In the genomic region with DNA sequence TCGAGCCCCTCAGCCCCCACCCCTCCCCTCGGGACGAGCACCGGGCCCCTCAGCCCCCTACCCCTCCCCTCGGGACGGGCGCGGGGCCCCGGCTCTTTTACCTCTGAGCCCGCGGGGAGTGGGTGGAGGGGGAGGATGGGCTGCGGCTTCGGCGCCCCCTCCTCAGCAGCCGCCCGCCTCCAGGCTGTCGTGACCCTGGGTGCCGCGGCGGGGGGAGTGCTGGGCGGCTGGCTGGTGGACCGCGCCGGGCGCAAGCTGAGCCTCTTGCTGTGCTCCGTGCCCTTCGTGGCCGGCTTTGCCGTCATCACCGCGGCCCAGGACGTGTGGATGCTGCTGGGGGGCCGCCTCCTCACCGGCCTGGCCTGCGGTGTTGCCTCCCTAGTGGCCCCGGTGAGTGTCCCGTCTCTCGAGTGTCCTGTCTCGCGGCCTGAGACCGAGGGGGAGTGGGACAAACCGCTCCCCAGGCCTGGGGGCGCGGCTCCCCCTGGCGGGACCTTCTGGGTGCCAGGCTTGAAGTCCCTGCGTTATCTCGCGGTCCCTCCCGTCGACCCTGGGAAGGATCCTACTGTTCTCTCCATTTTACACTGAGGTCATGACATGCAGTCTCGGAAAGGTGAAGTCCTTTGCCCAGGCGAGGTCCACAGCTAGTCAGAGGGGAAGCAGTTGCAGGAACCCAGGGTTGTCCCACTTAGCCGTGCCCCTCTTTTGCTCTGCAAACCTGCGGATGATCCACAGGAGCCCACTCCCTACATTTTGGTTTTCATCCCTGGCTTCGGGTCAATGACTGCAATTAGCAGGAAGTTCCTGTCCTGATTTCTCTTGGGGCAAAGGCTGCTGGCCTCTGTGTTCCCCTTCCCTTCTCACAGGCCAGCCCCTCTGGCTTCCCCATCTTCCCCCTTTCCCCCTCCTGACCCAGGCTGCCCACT, we compare ENCODE assay signal across 1 cellular context.
A peak's percentile ranks its signal among the peaks of the same experiment; 100 is the strongest.
TF ChIP-seq lines count a peak whose summit lies in the region.

No MANE protein-coding gene starts in this region.

TF ChIP-seq in HepG2, 621 proteins besides CTCF, POLR2A, EP300 and RAD21 (continued from another document and continues in another):
- TF ChIP-seq, protein P1, sequence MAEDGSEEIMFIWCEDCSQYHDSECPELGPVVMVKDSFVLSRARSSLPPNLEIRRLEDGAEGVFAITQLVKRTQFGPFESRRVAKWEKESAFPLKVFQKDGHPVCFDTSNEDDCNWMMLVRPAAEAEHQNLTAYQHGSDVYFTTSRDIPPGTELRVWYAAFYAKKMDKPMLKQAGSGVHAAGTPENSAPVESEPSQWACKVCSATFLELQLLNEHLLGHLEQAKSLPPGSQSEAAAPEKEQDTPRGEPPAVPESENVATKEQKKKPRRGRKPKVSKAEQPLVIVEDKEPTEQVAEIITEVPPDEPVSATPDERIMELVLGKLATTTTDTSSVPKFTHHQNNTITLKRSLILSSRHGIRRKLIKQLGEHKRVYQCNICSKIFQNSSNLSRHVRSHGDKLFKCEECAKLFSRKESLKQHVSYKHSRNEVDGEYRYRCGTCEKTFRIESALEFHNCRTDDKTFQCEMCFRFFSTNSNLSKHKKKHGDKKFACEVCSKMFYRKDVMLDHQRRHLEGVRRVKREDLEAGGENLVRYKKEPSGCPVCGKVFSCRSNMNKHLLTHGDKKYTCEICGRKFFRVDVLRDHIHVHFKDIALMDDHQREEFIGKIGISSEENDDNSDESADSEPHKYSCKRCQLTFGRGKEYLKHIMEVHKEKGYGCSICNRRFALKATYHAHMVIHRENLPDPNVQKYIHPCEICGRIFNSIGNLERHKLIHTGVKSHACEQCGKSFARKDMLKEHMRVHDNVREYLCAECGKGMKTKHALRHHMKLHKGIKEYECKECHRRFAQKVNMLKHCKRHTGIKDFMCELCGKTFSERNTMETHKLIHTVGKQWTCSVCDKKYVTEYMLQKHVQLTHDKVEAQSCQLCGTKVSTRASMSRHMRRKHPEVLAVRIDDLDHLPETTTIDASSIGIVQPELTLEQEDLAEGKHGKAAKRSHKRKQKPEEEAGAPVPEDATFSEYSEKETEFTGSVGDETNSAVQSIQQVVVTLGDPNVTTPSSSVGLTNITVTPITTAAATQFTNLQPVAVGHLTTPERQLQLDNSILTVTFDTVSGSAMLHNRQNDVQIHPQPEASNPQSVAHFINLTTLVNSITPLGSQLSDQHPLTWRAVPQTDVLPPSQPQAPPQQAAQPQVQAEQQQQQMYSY (CRISPR knock-in tag; IDR thresholded peaks at IDR 0.05) = no peak
- TF ChIP-seq ZNF607 (CRISPR knock-in tag; IDR thresholded peaks at IDR 0.05; ENCODE audit: borderline replicate concordance) (0 out of 2 replicates have a peak, but pooled peaks have one; percentile 62), SIN3A (IDR thresholded peaks at IDR 0.05; ENCODE audit: borderline replicate concordance, low read depth, low read length) (peak; percentile 44; the same call in 1 of the 2 replicates), SSRP1 (CRISPR knock-in tag; IDR thresholded peaks at IDR 0.05) (peak; percentile 76; the same call in 1 of the 2 replicates), ZMYM4 (CRISPR knock-in tag; IDR thresholded peaks at IDR 0.05) (peak; percentile 52; the same call in 1 of the 2 replicates), NFE2 (CRISPR knock-in tag; IDR thresholded peaks at IDR 0.05) (no peak; the same call in 1 of the 2 replicates), PAX8 (CRISPR knock-in tag; IDR thresholded peaks at IDR 0.05; ENCODE audit: borderline replicate concordance) (0 out of 2 replicates have a peak, but pooled peaks have one; percentile 37), KLF6 (CRISPR knock-in tag; IDR thresholded peaks at IDR 0.05) (0 out of 2 replicates have a peak, but pooled peaks have one; percentile 41), ZKSCAN8 (CRISPR knock-in tag; IDR thresholded peaks at IDR 0.05; ENCODE audit: borderline replicate concordance) (0 out of 2 replicates have a peak, but pooled peaks have one; percentile 19), KLF16 (CRISPR knock-in tag; IDR thresholded peaks at IDR 0.05) (no peak), TBX2 (CRISPR knock-in tag; IDR thresholded peaks at IDR 0.05; ENCODE audit: borderline replicate concordance) (peak; percentile 20; the same call in 1 of the 2 replicates), RXRB (CRISPR knock-in tag; IDR thresholded peaks at IDR 0.05; ENCODE audit: borderline replicate concordance) (peak; percentile 49; the same call in 1 of the 2 replicates), FOXA3 (CRISPR knock-in tag; IDR thresholded peaks at IDR 0.05) (0 out of 2 replicates have a peak, but pooled peaks have one; percentile 41), HNRNPH1 (optimal IDR thresholded peaks at IDR 0.05; ENCODE audit: low read depth, low read length) (no peak), SP4 (CRISPR knock-in tag; IDR thresholded peaks at IDR 0.05) (0 out of 2 replicates have a peak, but pooled peaks have one; percentile 24), ETV5 (CRISPR knock-in tag; IDR thresholded peaks at IDR 0.05; ENCODE audit: borderline replicate concordance) (0 out of 2 replicates have a peak, but pooled peaks have one; percentile 7), MATR3 (CRISPR knock-in tag; IDR thresholded peaks at IDR 0.05) (no peak), BORCS8-MEF2B (CRISPR knock-in tag; IDR thresholded peaks at IDR 0.05) (no peak), AKAP8 (CRISPR knock-in tag; IDR thresholded peaks at IDR 0.05) (no peak), FOXC1 (CRISPR knock-in tag; IDR thresholded peaks at IDR 0.05; ENCODE audit: borderline replicate concordance) (0 out of 2 replicates have a peak, but pooled peaks have one; percentile 63), GATAD1 (CRISPR knock-in tag; IDR thresholded peaks at IDR 0.05) (peak; percentile 32; the same call in 1 of the 2 replicates), SAP130 (CRISPR knock-in tag; IDR thresholded peaks at IDR 0.05; ENCODE audit: low read depth) (peak; percentile 78), LCORL (IDR thresholded peaks at IDR 0.05) (no peak), LCORL (CRISPR knock-in tag; IDR thresholded peaks at IDR 0.05) (peak; percentile 56)
- TF ChIP-seq, protein P2, sequence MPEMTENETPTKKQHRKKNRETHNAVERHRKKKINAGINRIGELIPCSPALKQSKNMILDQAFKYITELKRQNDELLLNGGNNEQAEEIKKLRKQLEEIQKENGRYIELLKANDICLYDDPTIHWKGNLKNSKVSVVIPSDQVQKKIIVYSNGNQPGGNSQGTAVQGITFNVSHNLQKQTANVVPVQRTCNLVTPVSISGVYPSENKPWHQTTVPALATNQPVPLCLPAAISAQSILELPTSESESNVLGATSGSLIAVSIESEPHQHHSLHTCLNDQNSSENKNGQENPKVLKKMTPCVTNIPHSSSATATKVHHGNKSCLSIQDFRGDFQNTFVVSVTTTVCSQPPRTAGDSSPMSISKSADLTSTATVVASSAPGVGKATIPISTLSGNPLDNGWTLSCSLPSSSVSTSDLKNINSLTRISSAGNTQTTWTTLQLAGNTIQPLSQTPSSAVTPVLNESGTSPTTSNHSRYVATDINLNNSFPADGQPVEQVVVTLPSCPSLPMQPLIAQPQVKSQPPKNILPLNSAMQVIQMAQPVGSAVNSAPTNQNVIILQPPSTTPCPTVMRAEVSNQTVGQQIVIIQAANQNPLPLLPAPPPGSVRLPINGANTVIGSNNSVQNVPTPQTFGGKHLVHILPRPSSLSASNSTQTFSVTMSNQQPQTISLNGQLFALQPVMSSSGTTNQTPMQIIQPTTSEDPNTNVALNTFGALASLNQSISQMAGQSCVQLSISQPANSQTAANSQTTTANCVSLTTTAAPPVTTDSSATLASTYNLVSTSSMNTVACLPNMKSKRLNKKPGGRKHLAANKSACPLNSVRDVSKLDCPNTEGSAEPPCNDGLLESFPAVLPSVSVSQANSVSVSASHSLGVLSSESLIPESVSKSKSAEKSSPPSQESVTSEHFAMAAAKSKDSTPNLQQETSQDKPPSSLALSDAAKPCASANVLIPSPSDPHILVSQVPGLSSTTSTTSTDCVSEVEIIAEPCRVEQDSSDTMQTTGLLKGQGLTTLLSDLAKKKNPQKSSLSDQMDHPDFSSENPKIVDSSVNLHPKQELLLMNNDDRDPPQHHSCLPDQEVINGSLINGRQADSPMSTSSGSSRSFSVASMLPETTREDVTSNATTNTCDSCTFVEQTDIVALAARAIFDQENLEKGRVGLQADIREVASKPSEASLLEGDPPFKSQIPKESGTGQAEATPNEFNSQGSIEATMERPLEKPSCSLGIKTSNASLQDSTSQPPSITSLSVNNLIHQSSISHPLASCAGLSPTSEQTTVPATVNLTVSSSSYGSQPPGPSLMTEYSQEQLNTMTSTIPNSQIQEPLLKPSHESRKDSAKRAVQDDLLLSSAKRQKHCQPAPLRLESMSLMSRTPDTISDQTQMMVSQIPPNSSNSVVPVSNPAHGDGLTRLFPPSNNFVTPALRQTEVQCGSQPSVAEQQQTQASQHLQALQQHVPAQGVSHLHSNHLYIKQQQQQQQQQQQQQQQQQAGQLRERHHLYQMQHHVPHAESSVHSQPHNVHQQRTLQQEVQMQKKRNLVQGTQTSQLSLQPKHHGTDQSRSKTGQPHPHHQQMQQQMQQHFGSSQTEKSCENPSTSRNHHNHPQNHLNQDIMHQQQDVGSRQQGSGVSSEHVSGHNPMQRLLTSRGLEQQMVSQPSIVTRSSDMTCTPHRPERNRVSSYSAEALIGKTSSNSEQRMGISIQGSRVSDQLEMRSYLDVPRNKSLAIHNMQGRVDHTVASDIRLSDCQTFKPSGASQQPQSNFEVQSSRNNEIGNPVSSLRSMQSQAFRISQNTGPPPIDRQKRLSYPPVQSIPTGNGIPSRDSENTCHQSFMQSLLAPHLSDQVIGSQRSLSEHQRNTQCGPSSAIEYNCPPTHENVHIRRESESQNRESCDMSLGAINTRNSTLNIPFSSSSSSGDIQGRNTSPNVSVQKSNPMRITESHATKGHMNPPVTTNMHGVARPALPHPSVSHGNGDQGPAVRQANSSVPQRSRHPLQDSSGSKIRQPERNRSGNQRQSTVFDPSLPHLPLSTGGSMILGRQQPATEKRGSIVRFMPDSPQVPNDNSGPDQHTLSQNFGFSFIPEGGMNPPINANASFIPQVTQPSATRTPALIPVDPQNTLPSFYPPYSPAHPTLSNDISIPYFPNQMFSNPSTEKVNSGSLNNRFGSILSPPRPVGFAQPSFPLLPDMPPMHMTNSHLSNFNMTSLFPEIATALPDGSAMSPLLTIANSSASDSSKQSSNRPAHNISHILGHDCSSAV (CRISPR knock-in tag; IDR thresholded peaks at IDR 0.05; ENCODE audit: borderline replicate concordance) = no peak
- TF ChIP-seq, protein P3, sequence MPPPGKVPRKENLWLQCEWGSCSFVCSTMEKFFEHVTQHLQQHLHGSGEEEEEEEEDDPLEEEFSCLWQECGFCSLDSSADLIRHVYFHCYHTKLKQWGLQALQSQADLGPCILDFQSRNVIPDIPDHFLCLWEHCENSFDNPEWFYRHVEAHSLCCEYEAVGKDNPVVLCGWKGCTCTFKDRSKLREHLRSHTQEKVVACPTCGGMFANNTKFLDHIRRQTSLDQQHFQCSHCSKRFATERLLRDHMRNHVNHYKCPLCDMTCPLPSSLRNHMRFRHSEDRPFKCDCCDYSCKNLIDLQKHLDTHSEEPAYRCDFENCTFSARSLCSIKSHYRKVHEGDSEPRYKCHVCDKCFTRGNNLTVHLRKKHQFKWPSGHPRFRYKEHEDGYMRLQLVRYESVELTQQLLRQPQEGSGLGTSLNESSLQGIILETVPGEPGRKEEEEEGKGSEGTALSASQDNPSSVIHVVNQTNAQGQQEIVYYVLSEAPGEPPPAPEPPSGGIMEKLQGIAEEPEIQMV (CRISPR knock-in tag; IDR thresholded peaks at IDR 0.05; ENCODE audit: low read depth) = no peak
- TF ChIP-seq, protein P4, sequence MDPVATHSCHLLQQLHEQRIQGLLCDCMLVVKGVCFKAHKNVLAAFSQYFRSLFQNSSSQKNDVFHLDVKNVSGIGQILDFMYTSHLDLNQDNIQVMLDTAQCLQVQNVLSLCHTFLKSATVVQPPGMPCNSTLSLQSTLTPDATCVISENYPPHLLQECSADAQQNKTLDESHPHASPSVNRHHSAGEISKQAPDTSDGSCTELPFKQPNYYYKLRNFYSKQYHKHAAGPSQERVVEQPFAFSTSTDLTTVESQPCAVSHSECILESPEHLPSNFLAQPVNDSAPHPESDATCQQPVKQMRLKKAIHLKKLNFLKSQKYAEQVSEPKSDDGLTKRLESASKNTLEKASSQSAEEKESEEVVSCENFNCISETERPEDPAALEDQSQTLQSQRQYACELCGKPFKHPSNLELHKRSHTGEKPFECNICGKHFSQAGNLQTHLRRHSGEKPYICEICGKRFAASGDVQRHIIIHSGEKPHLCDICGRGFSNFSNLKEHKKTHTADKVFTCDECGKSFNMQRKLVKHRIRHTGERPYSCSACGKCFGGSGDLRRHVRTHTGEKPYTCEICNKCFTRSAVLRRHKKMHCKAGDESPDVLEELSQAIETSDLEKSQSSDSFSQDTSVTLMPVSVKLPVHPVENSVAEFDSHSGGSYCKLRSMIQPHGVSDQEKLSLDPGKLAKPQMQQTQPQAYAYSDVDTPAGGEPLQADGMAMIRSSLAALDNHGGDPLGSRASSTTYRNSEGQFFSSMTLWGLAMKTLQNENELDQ (CRISPR knock-in tag; IDR thresholded peaks at IDR 0.05; ENCODE audit: borderline replicate concordance) = no peak
- TF ChIP-seq, protein P5, sequence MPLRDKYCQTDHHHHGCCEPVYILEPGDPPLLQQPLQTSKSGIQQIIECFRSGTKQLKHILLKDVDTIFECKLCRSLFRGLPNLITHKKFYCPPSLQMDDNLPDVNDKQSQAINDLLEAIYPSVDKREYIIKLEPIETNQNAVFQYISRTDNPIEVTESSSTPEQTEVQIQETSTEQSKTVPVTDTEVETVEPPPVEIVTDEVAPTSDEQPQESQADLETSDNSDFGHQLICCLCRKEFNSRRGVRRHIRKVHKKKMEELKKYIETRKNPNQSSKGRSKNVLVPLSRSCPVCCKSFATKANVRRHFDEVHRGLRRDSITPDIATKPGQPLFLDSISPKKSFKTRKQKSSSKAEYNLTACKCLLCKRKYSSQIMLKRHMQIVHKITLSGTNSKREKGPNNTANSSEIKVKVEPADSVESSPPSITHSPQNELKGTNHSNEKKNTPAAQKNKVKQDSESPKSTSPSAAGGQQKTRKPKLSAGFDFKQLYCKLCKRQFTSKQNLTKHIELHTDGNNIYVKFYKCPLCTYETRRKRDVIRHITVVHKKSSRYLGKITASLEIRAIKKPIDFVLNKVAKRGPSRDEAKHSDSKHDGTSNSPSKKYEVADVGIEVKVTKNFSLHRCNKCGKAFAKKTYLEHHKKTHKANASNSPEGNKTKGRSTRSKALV (CRISPR knock-in tag; IDR thresholded peaks at IDR 0.05) = 0 out of 2 replicates have a peak, but pooled peaks have one; percentile 40
- TF ChIP-seq, protein P6, sequence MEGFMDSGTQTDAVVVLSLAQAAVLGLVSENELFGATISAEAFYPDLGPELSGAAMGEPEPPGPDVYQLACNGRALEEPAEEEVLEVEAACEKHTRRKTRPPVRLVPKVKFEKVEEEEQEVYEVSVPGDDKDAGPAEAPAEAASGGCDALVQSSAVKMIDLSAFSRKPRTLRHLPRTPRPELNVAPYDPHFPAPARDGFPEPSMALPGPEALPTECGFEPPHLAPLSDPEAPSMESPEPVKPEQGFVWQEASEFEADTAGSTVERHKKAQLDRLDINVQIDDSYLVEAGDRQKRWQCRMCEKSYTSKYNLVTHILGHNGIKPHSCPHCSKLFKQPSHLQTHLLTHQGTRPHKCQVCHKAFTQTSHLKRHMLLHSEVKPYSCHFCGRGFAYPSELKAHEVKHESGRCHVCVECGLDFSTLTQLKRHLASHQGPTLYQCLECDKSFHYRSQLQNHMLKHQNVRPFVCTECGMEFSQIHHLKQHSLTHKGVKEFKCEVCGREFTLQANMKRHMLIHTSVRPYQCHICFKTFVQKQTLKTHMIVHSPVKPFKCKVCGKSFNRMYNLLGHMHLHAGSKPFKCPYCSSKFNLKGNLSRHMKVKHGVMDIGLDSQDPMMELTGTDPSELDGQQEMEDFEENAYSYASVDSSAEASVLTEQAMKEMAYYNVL (CRISPR knock-in tag; IDR thresholded peaks at IDR 0.05; ENCODE audit: borderline replicate concordance) = peak; percentile 54; the same call in 1 of the 2 replicates
- TF ChIP-seq, protein P7, sequence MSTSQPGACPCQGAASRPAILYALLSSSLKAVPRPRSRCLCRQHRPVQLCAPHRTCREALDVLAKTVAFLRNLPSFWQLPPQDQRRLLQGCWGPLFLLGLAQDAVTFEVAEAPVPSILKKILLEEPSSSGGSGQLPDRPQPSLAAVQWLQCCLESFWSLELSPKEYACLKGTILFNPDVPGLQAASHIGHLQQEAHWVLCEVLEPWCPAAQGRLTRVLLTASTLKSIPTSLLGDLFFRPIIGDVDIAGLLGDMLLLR (CRISPR knock-in tag; IDR thresholded peaks at IDR 0.05) = 0 out of 2 replicates have a peak, but pooled peaks have one; percentile 50
